ENCODE assay signal across 16 cellular contexts in genomic region chr15:28085489-28086174, GRCh38. TPM values are rescaled to one million over a fixed set of nuclear protein-coding genes. Genes with fewer than 3 reads are reported as not detected.
DNase-seq lines count a peak whose midpoint lies in the region; ATAC-seq and TF ChIP-seq lines count a peak whose summit lies in the region.
"Had no signal": no experiment of that assay in that cellular context is flagged by ENCODE, and none has a peak within 500 bp of the region (broad histone marks: within the 10 kb centered on the region; RNA-seq: fewer than 3 reads in every experiment).

No MANE protein-coding gene starts in this region.

- no peaks in the 10 kb centered on the region for H3K79me2 ChIP-seq in SK-N-SH (ENCODE audit: insufficient read depth)

- H3K9me3 ChIP-seq in SK-N-SH (no peaks in the 10 kb centered on the region), Panc1 (ENCODE audit: control insufficient read depth, insufficient read depth, low read depth, low read length) (no peaks in the 10 kb centered on the region), left lung (peaks cover 0 to 6% of the 10 kb centered on the region in 2 donors)
- H3K9me3 ChIP-seq: psoas muscle, testis had no signal

- TF ChIP-seq RAD21 in SK-N-SH (IDR thresholded peaks at IDR 0.05; ENCODE audit: low read length): no peak

- TF ChIP-seq EP300 in SK-N-SH (IDR thresholded peaks at IDR 0.05; ENCODE audit: borderline replicate concordance in 1 of 2, low read depth in 1 of 2, low read length in 1 of 2): no peak

- BruUV-seq in Panc1 (replicated peaks; lab: Mats Ljungman, UMichigan): no TSS peak

- H3K9me2 ChIP-seq in SK-N-SH: no peaks in the 10 kb centered on the region

- intact Hi-C loops in Panc1 (cut with micrococcal nuclease; ENCODE audit: unreplicated experiment): no loop called here
- intact Hi-C loops in left lung (cut with DNase I): no loop called here

- no peak overlapping the region for H3K9ac ChIP-seq in SK-N-SH
- H3K9ac ChIP-seq: BLaER1 treated with 17β-estradiol and CSF1 and Interleukin-3, amounts not matched to agents 10 nM and 100 nM had no signal

- POLR2A ChIA-PET in SK-N-SH (lab: Yijun Ruan, JAX): no interaction called here
- POLR2A ChIA-PET in Panc1 (lab: Charles Lee): no interaction called here

- TF ChIP-seq CTCF in SK-N-SH (IDR thresholded peaks at IDR 0.05) (no peak), Panc1 (IDR thresholded peaks at IDR 0.05) (no peak), left lung (IDR thresholded peaks at IDR 0.05) (no peak)

- CTCF ChIA-PET in SK-N-SH (lab: Yijun Ruan, JAX): interaction anchor here (0.6 to 2.1 kb wide), 11 partner anchors 13 to 83 kb away, joined by 3 to 11 read pairs (median 3); partner anchors contain the start of gene OCA2
- CTCF ChIA-PET in Panc1 (lab: Charles Lee): no interaction called here

- 33% methylated on average over 3 of the region's 4 CpGs for WGBS in SK-N-SH (ENCODE audit: low lambda C conversion rate)

- in situ Hi-C loops in Panc1 (cut with HindIII; ENCODE audit: low pct_unique_long_range_greater_than_20kb, low sequenced_read_pairs): no loop called here

- no peak overlapping the region for H3K4me3 ChIP-seq in SK-N-SH (ENCODE audit: low read depth in 2 of 2, low read length in 1 of 2)
- no peak overlapping the region for H3K4me3 ChIP-seq in Panc1 (ENCODE audit: low read depth in 2 of 2, low read length in 2 of 2)
- H3K4me3 ChIP-seq in left lung: no peak overlapping the region
- H3K4me3 ChIP-seq: BLaER1 treated with 17β-estradiol and CSF1 and Interleukin-3, amounts not matched to agents 10 nM and 100 nM; psoas muscle; SK-N-MC; spleen; testis had no signal

- H3K27ac ChIP-seq in SK-N-SH (ENCODE audit: low read depth in 2 of 2, low read length in 1 of 2) (no peak overlapping the region), Panc1 (ENCODE audit: low read length) (no peak overlapping the region), left lung (no peak overlapping the region)
- H3K27ac ChIP-seq: 22Rv1; BLaER1 treated with 17β-estradiol and CSF1 and Interleukin-3, amounts not matched to agents 10 nM and 100 nM; psoas muscle; SK-N-MC; spleen; testis had no signal

- no peak overlapping the region for H2AFZ ChIP-seq in SK-N-SH (ENCODE audit: low read depth)

- DNase-seq in SK-N-SH: no peak
- no peak for DNase-seq in Panc1 (ENCODE audit: low read depth, low spot score)
- no peak for DNase-seq in left lung
- DNase-seq in DMS79 (lab: John Stamatoyannopoulos, UW): no peak
- no peak for DNase-seq in activated CD8-positive, alpha-beta memory T cell treated with anti-CD3 and anti-CD28 coated beads, Interleukin-2, amount 50 U/mL, for 4 hours
- DNase-seq: psoas muscle had no signal

- peak; percentile 45 for ATAC-seq in SK-N-SH treated with all-trans-retinoic acid at 6 μM for 48 hours
- peak; percentile 13 for ATAC-seq in GM21723 (IDR thresholded peaks at IDR 0.05; ENCODE audit: unreplicated experiment)
- peak; percentile 55 for ATAC-seq in Panc1
- ATAC-seq in left lung: peak; percentile 30
- ATAC-seq in HG02759 (IDR thresholded peaks at IDR 0.05; ENCODE audit: unreplicated experiment): no peak

- no peaks in the 10 kb centered on the region for H3F3A ChIP-seq in SK-N-SH (replicated peaks; ENCODE audit: insufficient read depth)

- H3K4me1 ChIP-seq in SK-N-SH (ENCODE audit: control insufficient read depth in 1 of 2, insufficient read depth in 2 of 2, low read depth in 1 of 2, low read length in 1 of 2) (no peaks in the 10 kb centered on the region), Panc1 (ENCODE audit: control insufficient read depth, insufficient read depth, low read length) (no peaks in the 10 kb centered on the region), left lung (no peaks in the 10 kb centered on the region)
- H3K4me1 ChIP-seq: psoas muscle, spleen, testis had no signal

- H3K36me3 ChIP-seq in SK-N-SH (replicated peaks in 1 of 2; ENCODE audit: control insufficient read depth in 1 of 2, insufficient read depth in 2 of 2, low read length in 1 of 2) (no peaks in the 10 kb centered on the region), Panc1 (ENCODE audit: control insufficient read depth, insufficient read depth, low read length) (no peaks in the 10 kb centered on the region), left lung (no peaks in the 10 kb centered on the region)
- H3K36me3 ChIP-seq: BLaER1 treated with 17β-estradiol and CSF1 and Interleukin-3, amounts not matched to agents 10 nM and 100 nM; spleen had no signal

- H4K20me1 ChIP-seq in SK-N-SH (ENCODE audit: insufficient read depth): no peaks in the 10 kb centered on the region
- H4K20me1 ChIP-seq: BLaER1 treated with 17β-estradiol and CSF1 and Interleukin-3, amounts not matched to agents 10 nM and 100 nM had no signal

- H3K4me2 ChIP-seq in SK-N-SH: no peak overlapping the region
- H3K4me2 ChIP-seq: BLaER1 treated with 17β-estradiol and CSF1 and Interleukin-3, amounts not matched to agents 10 nM and 100 nM had no signal

- H3K27me3 ChIP-seq in SK-N-SH (ENCODE audit: insufficient read depth) (no peaks in the 10 kb centered on the region), Panc1 (ENCODE audit: control insufficient read depth, insufficient read depth, low read length) (0 out of 2 replicates have a peak, but pooled peaks cover under 1% of the 10 kb centered on the region), left lung (peaks cover 0 to 7% of the 10 kb centered on the region in 2 donors)
- H3K27me3 ChIP-seq: BLaER1 treated with 17β-estradiol and CSF1 and Interleukin-3, amounts not matched to agents 10 nM and 100 nM; testis had no signal

TF ChIP-seq in SK-N-SH treated with all-trans-retinoic acid at 6 μM for 48 hours, 23 proteins besides CTCF, POLR2A, EP300 and RAD21 (continues in another document):
- TF ChIP-seq PPARA (CRISPR knock-in tag; IDR thresholded peaks at IDR 0.05; ENCODE audit: borderline replicate concordance) (no peak), GLIS3 (CRISPR knock-in tag; IDR thresholded peaks at IDR 0.05) (no peak), ZNF565 (CRISPR knock-in tag; conservative IDR thresholded peaks at IDR 0.05; ENCODE audit: low read depth) (no peak), ZC3H10 (CRISPR knock-in tag; IDR thresholded peaks at IDR 0.05) (no peak), OSR1 (CRISPR knock-in tag; IDR thresholded peaks at IDR 0.05) (no peak), SNAI2 (CRISPR knock-in tag; IDR thresholded peaks at IDR 0.05) (no peak), ZNF8 (CRISPR knock-in tag; IDR thresholded peaks at IDR 0.05) (no peak), ESRRG (CRISPR knock-in tag; IDR thresholded peaks at IDR 0.05) (no peak), ZFP3 (CRISPR knock-in tag; IDR thresholded peaks at IDR 0.05) (no peak), ZFP30 (CRISPR knock-in tag; IDR thresholded peaks at IDR 0.05) (no peak), PATZ1 (CRISPR knock-in tag; IDR thresholded peaks at IDR 0.05; ENCODE audit: borderline replicate concordance) (no peak)

TF ChIP-seq in SK-N-SH, 30 proteins besides CTCF, POLR2A, EP300 and RAD21:
- no peak for TF ChIP-seq TAF1 (IDR thresholded peaks at IDR 0.05; ENCODE audit: borderline replicate concordance, low read depth, low read length)
- TF ChIP-seq POLR2AphosphoS5 (IDR thresholded peaks at IDR 0.05; ENCODE audit: low read depth, low read length): no peak
- TF ChIP-seq NRF1 (IDR thresholded peaks at IDR 0.05; ENCODE audit: low read depth, low read length): no peak
- TF ChIP-seq FOXM1 (IDR thresholded peaks at IDR 0.05; ENCODE audit: low read depth): no peak
- TF ChIP-seq EZH2phosphoT487 (IDR thresholded peaks at IDR 0.05; ENCODE audit: borderline replicate concordance, low read depth): no peak
- no peak for TF ChIP-seq RFX5 (IDR thresholded peaks at IDR 0.05; ENCODE audit: low read length)
- no peak for TF ChIP-seq MAX (IDR thresholded peaks at IDR 0.05; ENCODE audit: low read depth)

RNA-seq across cellular contexts. Expression of gene OCA2, which starts 13.5 kb away (rescaled TPM):
- 0.10 and 0.16 TPM in 2 replicates for polyA plus RNA-seq in SK-N-SH (2012; rRNA removed)
- polyA plus RNA-seq in SK-N-SH (2012; cell fraction: cytosol; rRNA removed): 0.05 and 0.12 TPM in 2 replicates
- 0.14 and 0.15 TPM in 2 replicates for polyA plus RNA-seq in SK-N-SH (2012; cell fraction: nucleus; rRNA removed)
- total RNA-seq in Panc1 (2021; ENCODE audit: unreplicated experiment) (0.13 TPM), left lung (1 to 10 TPM in 1 of 2 donors, under 1 TPM in 1; 0.81 to 4.0 TPM)
- not detected for polyA plus RNA-seq in Panc1 (2012; ENCODE audit: insufficient read length)
- total RNA-seq: activated CD4-positive, alpha-beta T cell treated with anti-CD3 and anti-CD28 coated beads, Interleukin-2, amount 10 ng/mL, durations not matched to agents 24 days and 14 days; activated naive CD4-positive, alpha-beta T cell treated with anti-CD3 and anti-CD28 coated beads for 36 hours had no signal
